Comparison of ENCODE assay signal across 20 cellular contexts in genomic region chr12:109822416-109822815, GRCh38. TPM values are rescaled to one million over a fixed set of nuclear protein-coding genes. Genes with fewer than 3 reads are reported as not detected.
A peak's percentile ranks its signal among the peaks of the same experiment; 100 is the strongest.
DNase-seq lines count a peak whose midpoint lies in the region; ATAC-seq, FAIRE-seq and TF ChIP-seq lines count a peak whose summit lies in the region.
"Had no signal": no experiment of that assay in that cellular context is flagged by ENCODE, and none has a peak within 500 bp of the region (broad histone marks: within the 10 kb centered on the region; RNA-seq: fewer than 3 reads in every experiment).

No MANE protein-coding gene starts in this region.

- H3K9ac ChIP-seq in HepG2 (ENCODE audit: insufficient read depth, low read depth, low read length) (peak overlapping the region; percentile 42; the same call in 1 of the 2 replicates), H1 (replicated peaks in 1 of 4; ENCODE audit: extremely low read depth in 1 of 4, low read depth in 3 of 4, low read length in 3 of 4) (peak overlapping the region in 1 of 4 experiments; percentile 28; a peak in 1 of 7 replicates)
- H3K9ac ChIP-seq: BLaER1, GM23248 had no signal

- H2BK5ac ChIP-seq in H1 (ENCODE audit: low read depth, low read length) = no peak overlapping the region

- H3K27ac Mint-ChIP-seq in activated CD8-positive, alpha-beta T cell treated with anti-CD3 and anti-CD28 coated beads, Interleukin-2, amount 10 ng/mL, durations not matched to agents 7 days and 5 days = no peak overlapping the region
- H3K27ac Mint-ChIP-seq: CD8-positive, alpha-beta T cell had no signal

- H3K4me1 Mint-ChIP-seq in activated CD8-positive, alpha-beta T cell treated with anti-CD3 and anti-CD28 coated beads, Interleukin-2, amount 10 ng/mL, durations not matched to agents 7 days and 5 days (ENCODE audit: low read depth) = peaks cover under 1% of the 10 kb centered on the region

- peak overlapping the region; percentile 5; the same call in 1 of the 2 replicates for H2BK20ac ChIP-seq in H1 (ENCODE audit: low read length)

- H3K4me2 ChIP-seq in HepG2 (ENCODE audit: low read depth, low read length) (peak overlapping the region; percentile 76), H1 (ENCODE audit: insufficient read depth in 1 of 2, low read depth in 2 of 2, low read length in 2 of 2) (no peak overlapping the region), osteoblast (ENCODE audit: insufficient read depth, low read length) (no peak overlapping the region)
- H3K4me2 ChIP-seq: BLaER1 had no signal

- no TSS peak for BruUV-seq in HepG2 (replicated peaks; lab: Mats Ljungman, UMichigan)

- TF ChIP-seq RAD21 in HepG2 (CRISPR knock-in tag; IDR thresholded peaks at IDR 0.05) (no peak), H1 (IDR thresholded peaks at IDR 0.05 in 1 of 2, conservative IDR thresholded peaks at IDR 0.05 in 1 of 2; ENCODE audit: low read depth in 2 of 2, low read length in 2 of 2) (no peak)

- H3K79me2 ChIP-seq in HepG2 (ENCODE audit: insufficient read depth, low read length) (no peaks in the 10 kb centered on the region), H1 (ENCODE audit: control insufficient read depth in 1 of 2, insufficient read depth in 2 of 2, low read length in 2 of 2) (no peaks in the 10 kb centered on the region), osteoblast (ENCODE audit: insufficient read depth, low read length) (no peaks in the 10 kb centered on the region)

- peak overlapping the region; percentile 12 for H3K4ac ChIP-seq in H1 (replicated peaks; ENCODE audit: insufficient read length, low read depth, low read length)

- H3K4me1 ChIP-seq in HepG2 (ENCODE audit: insufficient read depth, low read length) (peaks cover 76% of the 10 kb centered on the region), right lobe of liver (peaks cover 0 to 19% (median 8%) of the 10 kb centered on the region in 4 donors), H1 (replicated peaks in 1 of 4; ENCODE audit: control insufficient read depth in 3 of 4, insufficient read depth in 4 of 4, low read length in 3 of 4) (peaks cover 0 to 7% (median 4%) of the 10 kb centered on the region in 4 experiments; a peak in 5 of 7 replicates), osteoblast (ENCODE audit: insufficient read depth, low read length) (no peaks in the 10 kb centered on the region)

- no peak overlapping the region for H4K5ac ChIP-seq in H1 (ENCODE audit: insufficient read length, low read depth, low read length)

- no peaks in the 10 kb centered on the region for H3K79me1 ChIP-seq in H1 (ENCODE audit: low read depth, low read length)

- no peaks in the 10 kb centered on the region for H3K36me3 Mint-ChIP-seq in activated CD8-positive, alpha-beta T cell treated with anti-CD3 and anti-CD28 coated beads, Interleukin-2, amount 10 ng/mL, durations not matched to agents 7 days and 5 days (ENCODE audit: low read depth)
- H3K36me3 Mint-ChIP-seq: CD8-positive, alpha-beta T cell had no signal

- H3K27me3 Mint-ChIP-seq in activated CD8-positive, alpha-beta T cell treated with anti-CD3 and anti-CD28 coated beads, Interleukin-2, amount 10 ng/mL, durations not matched to agents 7 days and 5 days (ENCODE audit: low read depth) = no peaks in the 10 kb centered on the region

- no peaks in the 10 kb centered on the region for H4K20me1 ChIP-seq in HepG2 (ENCODE audit: insufficient read depth, low read length)
- H4K20me1 ChIP-seq in H1 (replicated peaks in 1 of 2; ENCODE audit: control insufficient read depth in 1 of 2, insufficient read depth in 2 of 2, low read length in 2 of 2) = no peaks in the 10 kb centered on the region
- H4K20me1 ChIP-seq in osteoblast (ENCODE audit: insufficient read depth, low read length) = peaks cover 10% of the 10 kb centered on the region
- H4K20me1 ChIP-seq: BLaER1 had no signal

- no peak overlapping the region for H4K91ac ChIP-seq in H1 (replicated peaks; ENCODE audit: insufficient read length, low read length)

- no peaks in the 10 kb centered on the region for H3K9me3 ChIP-seq in HepG2 (ENCODE audit: low read length)
- H3K9me3 ChIP-seq in right lobe of liver = no peaks in the 10 kb centered on the region
- no peaks in the 10 kb centered on the region for H3K9me3 ChIP-seq in H1 (ENCODE audit: insufficient read depth in 2 of 2, low read depth in 1 of 2, low read length in 1 of 2)
- no peaks in the 10 kb centered on the region for H3K9me3 ChIP-seq in osteoblast (ENCODE audit: low read depth, low read length)
- H3K9me3 ChIP-seq: BLaER1 had no signal

- H3K23me2 ChIP-seq in H1 (ENCODE audit: low read depth, low read length) = peaks cover 1% of the 10 kb centered on the region; the same call in 1 of the 2 replicates

- CTCF ChIA-PET in HepG2 (lab: Yijun Ruan, JAX; ENCODE audit: low intra/inter-chr PET ratio, low total read pairs) (no interaction called here), H1 (lab: Charles Lee; ENCODE audit: partially characterized antibody) (interaction anchor here (0.6 to 2.0 kb wide), 8 partner anchors 13 to 348 kb away, joined by 3 to 8 read pairs (median 3); no protein-coding TSS in a partner anchor)
- CTCF ChIA-PET in activated CD8-positive, alpha-beta T cell treated with anti-CD3 and anti-CD28 coated beads, Interleukin-2, amount 10 ng/mL, durations not matched to agents 7 days and 5 days (lab: Charles Lee) = no interaction called here

- H3K27me3 ChIP-seq in HepG2 (ENCODE audit: control insufficient read depth in 1 of 2, insufficient read depth in 2 of 2, low read length in 2 of 2) = no peaks in the 10 kb centered on the region
- H3K27me3 ChIP-seq in right lobe of liver = no peaks in the 10 kb centered on the region
- H3K27me3 ChIP-seq in H1 (replicated peaks in 1 of 4; ENCODE audit: control insufficient read depth in 3 of 4, extremely low read depth in 1 of 4, insufficient read depth in 3 of 4, low read length in 3 of 4) = no peaks in the 10 kb centered on the region
- H3K27me3 ChIP-seq in osteoblast (ENCODE audit: insufficient read depth, low read length) = no peaks in the 10 kb centered on the region
- H3K27me3 ChIP-seq: BLaER1 had no signal

- H2BK12ac ChIP-seq in H1 (ENCODE audit: low read depth, low read length) = 0 out of 2 replicates have a peak overlapping the region, but pooled peaks have one; percentile 11

- peak overlapping the region; percentile 31 for H3K27ac ChIP-seq in HepG2 (ENCODE audit: extremely low read length, insufficient read depth, low read length)
- peak overlapping the region in 1 of 3 donors; percentile 51 for H3K27ac ChIP-seq in right lobe of liver
- no peak overlapping the region for H3K27ac ChIP-seq in H1 (ENCODE audit: low read depth, low read length)
- H3K27ac ChIP-seq in osteoblast (ENCODE audit: low read depth, low read length) = no peak overlapping the region
- H3K27ac ChIP-seq: BLaER1, GM23248 had no signal

- FAIRE-seq in HepG2 (lab: Jason Lieb, UNC) = no peak
- no peak for FAIRE-seq in H1 (lab: Jason Lieb, UNC)
- FAIRE-seq: GM12878, RCC 7860 had no signal

- H3K4me3 Mint-ChIP-seq in activated CD8-positive, alpha-beta T cell treated with anti-CD3 and anti-CD28 coated beads, Interleukin-2, amount 10 ng/mL, durations not matched to agents 7 days and 5 days = no peak overlapping the region
- H3K4me3 Mint-ChIP-seq: CD8-positive, alpha-beta T cell had no signal

- no peak overlapping the region for H3K14ac ChIP-seq in H1 (ENCODE audit: insufficient read length)

- in situ Hi-C loops in HepG2 (cut with HindIII; ENCODE audit: extremely low pct_ligation_motif_present, low pct_unique_long_range_greater_than_20kb) = no loop called here

- H2AK5ac ChIP-seq in H1 (ENCODE audit: low read depth, low read length) = 0 out of 2 replicates have a peak overlapping the region, but pooled peaks have one; percentile 25

- POLR2A ChIA-PET in HepG2 (lab: Yijun Ruan, JAX) (no interaction called here), H1 (lab: Charles Lee; ENCODE audit: partially characterized antibody) (no interaction called here)
- POLR2A ChIA-PET in activated CD8-positive, alpha-beta T cell treated with anti-CD3 and anti-CD28 coated beads, Interleukin-2, amount 10 ng/mL, durations not matched to agents 7 days and 5 days (lab: Charles Lee) = no interaction called here

- H3K36me3 ChIP-seq in HepG2 (replicated peaks in 1 of 2; ENCODE audit: control insufficient read depth in 1 of 2, insufficient read depth in 2 of 2, low read length in 2 of 2) = no peaks in the 10 kb centered on the region
- no peaks in the 10 kb centered on the region for H3K36me3 ChIP-seq in right lobe of liver
- H3K36me3 ChIP-seq in H1 (ENCODE audit: control insufficient read depth in 2 of 4, insufficient read depth in 4 of 4, low read length in 3 of 4) = no peaks in the 10 kb centered on the region
- no peaks in the 10 kb centered on the region for H3K36me3 ChIP-seq in osteoblast (ENCODE audit: insufficient read depth, low read length)
- H3K36me3 ChIP-seq: BLaER1 had no signal

- TF ChIP-seq EP300 in HepG2 (IDR thresholded peaks at IDR 0.05; ENCODE audit: low read depth in 2 of 2, low read length in 2 of 2) (no peak), HepG2 (CRISPR knock-in tag; IDR thresholded peaks at IDR 0.05; ENCODE audit: borderline replicate concordance) (no peak), H1 (IDR thresholded peaks at IDR 0.05; ENCODE audit: borderline replicate concordance in 1 of 2, low read depth in 2 of 2, low read length in 2 of 2) (no peak)

- no peak overlapping the region for H3K23ac ChIP-seq in H1 (ENCODE audit: insufficient read length)

- intact Hi-C loops in HepG2 (cut with micrococcal nuclease; ENCODE audit: unreplicated experiment) = no loop called here
- intact Hi-C loops in right lobe of liver (cut with DNase I) = no loop called here

- H3K56ac ChIP-seq in H1 (replicated peaks; ENCODE audit: insufficient read length, low read depth, low read length) = no peak overlapping the region

- H3K4me3 ChIP-seq in HepG2 (replicated peaks in 1 of 3; ENCODE audit: insufficient read depth in 1 of 3, low read depth in 2 of 3, low read length in 3 of 3) = peak overlapping the region in 1 of 3 experiments; percentile 48; a peak in 3 of 6 replicates
- no peak overlapping the region for H3K4me3 ChIP-seq in right lobe of liver
- no peak overlapping the region for H3K4me3 ChIP-seq in H1 (ENCODE audit: extremely low read depth in 1 of 4, insufficient read depth in 2 of 4, low read depth in 3 of 4, low read length in 4 of 4)
- H3K4me3 ChIP-seq in osteoblast (ENCODE audit: insufficient read depth, low read length) = no peak overlapping the region
- H3K4me3 ChIP-seq: BLaER1, GM12878, GM23248 had no signal

- no peak overlapping the region for H2AFZ ChIP-seq in HepG2 (ENCODE audit: low read length)
- H2AFZ ChIP-seq in H1 (ENCODE audit: low read length) = no peak overlapping the region
- no peak overlapping the region for H2AFZ ChIP-seq in osteoblast (ENCODE audit: low read length)
- H2AFZ ChIP-seq: GM23248 had no signal

- DNase-seq in HepG2 (ENCODE audit: low spot score) (no peak), right lobe of liver (no peak), H1 (ENCODE audit: low read depth in 1 of 2, low spot score in 2 of 2) (no peak), osteoblast (ENCODE audit: insufficient read length, low spot score, missing footprints) (peak; percentile 66), amygdala (lab: John Stamatoyannopoulos, UW) (no peak), activated gamma-delta T cell treated with Interleukin-2 at 50 U/mL for 16 hours (no peak)
- DNase-seq in activated CD8-positive, alpha-beta T cell treated with anti-CD3 and anti-CD28 coated beads, Interleukin-2, amount 10 ng/mL, durations not matched to agents 7 days and 5 days = no peak
- DNase-seq: 8988T; CD8-positive, alpha-beta T cell; GDM1; GM23248; KG1; NCI-H1092; NCI-H2081; NCI-H510A treated with DMSO at 0.1 percent for 48 hours; SHP77 treated with DMSO at 0.1 percent for 48 hours had no signal

- no peak overlapping the region for H4K8ac ChIP-seq in H1 (ENCODE audit: extremely low read depth, insufficient read depth, low read length)

- H3K18ac ChIP-seq in H1 (ENCODE audit: extremely low read depth, low read length) = no peak overlapping the region

- no peak; the same call in 2 of the 3 replicates for ATAC-seq in HepG2
- no peak for ATAC-seq in right lobe of liver
- no peak for ATAC-seq in activated CD8-positive, alpha-beta T cell treated with anti-CD3 and anti-CD28 coated beads, Interleukin-2, amount 10 ng/mL, durations not matched to agents 7 days and 5 days
- ATAC-seq in GM21619 (IDR thresholded peaks at IDR 0.05; ENCODE audit: unreplicated experiment) = no peak
- ATAC-seq: CD8-positive, alpha-beta T cell; GM12878 had no signal

- H3K9me3 Mint-ChIP-seq in activated CD8-positive, alpha-beta T cell treated with anti-CD3 and anti-CD28 coated beads, Interleukin-2, amount 10 ng/mL, durations not matched to agents 7 days and 5 days (ENCODE audit: insufficient read depth) = no peaks in the 10 kb centered on the region
- H3K9me3 Mint-ChIP-seq: CD8-positive, alpha-beta T cell had no signal

- TF ChIP-seq POLR2A in HepG2 (IDR thresholded peaks at IDR 0.05; ENCODE audit: insufficient read depth in 1 of 2, low read depth in 2 of 2, low read length in 2 of 2) (no peak), right lobe of liver (IDR thresholded peaks at IDR 0.05) (no peak), H1 (IDR thresholded peaks at IDR 0.05; ENCODE audit: control extremely low read depth in 1 of 2, low read depth in 2 of 2, low read length in 2 of 2) (no peak)

- H2BK120ac ChIP-seq in H1 (replicated peaks; ENCODE audit: low read depth, low read length) = no peak overlapping the region

- H2BK15ac ChIP-seq in H1 (ENCODE audit: low read length) = 0 out of 2 replicates have a peak overlapping the region, but pooled peaks have one; percentile 25

- TF ChIP-seq CTCF in HepG2 (CRISPR knock-in tag; IDR thresholded peaks at IDR 0.05) = no peak
- no peak for TF ChIP-seq CTCF in right lobe of liver (IDR thresholded peaks at IDR 0.05)
- TF ChIP-seq CTCF in H1 (IDR thresholded peaks at IDR 0.05; ENCODE audit: control extremely low read depth in 1 of 3, insufficient read depth in 1 of 3, low read depth in 1 of 3, low read length in 3 of 3) = no peak
- no peak for TF ChIP-seq CTCF in osteoblast (IDR thresholded peaks at IDR 0.05; ENCODE audit: extremely low read depth, low read depth, low read length)

- 32% methylated on average over 7 of the region's 7 CpGs for WGBS in HepG2 (ENCODE audit: low lambda C conversion rate)
- 67% methylated on average over 2 of the region's 7 CpGs for WGBS in right lobe of liver (ENCODE audit: insufficient coverage, low coverage, low lambda C conversion rate, missing lambda C conversion rate)
- 86% methylated on average over 7 of the region's 7 CpGs; no CpG with 5 or more reads in 1 of the 2 experiments for WGBS in H1 (ENCODE audit: extremely low coverage in 1 of 2, insufficient coverage in 1 of 2, insufficient read length in 1 of 2, insufficient replicate concordance in 2 of 2, low coverage in 1 of 2, low lambda C conversion rate in 2 of 2, missing lambda C conversion rate in 1 of 2), 2 experiments

RNA-seq across cellular contexts. Expression of gene TRPV4, which starts 10.8 kb away (rescaled TPM):
- 0.35 and 0.66 TPM in 2 replicates for total RNA-seq in HepG2 (2016; rRNA removed; fragmentation: Illumina TruSeq; extraction: Trizol)
- total RNA-seq in HepG2 (2016; cell fraction: cytosol; rRNA removed; fragmentation: Illumina TruSeq; extraction: Trizol; ENCODE audit: low read depth) = 0.20 and 0.35 TPM in 2 replicates
- 0.45 and 0.93 TPM in 2 replicates for total RNA-seq in HepG2 (2016; cell fraction: insoluble cytoplasmic fraction; rRNA removed; fragmentation: Illumina TruSeq; extraction: Trizol)
- total RNA-seq in HepG2 (2016; cell fraction: membrane; rRNA removed; fragmentation: Illumina TruSeq; extraction: Trizol) = 0.83 and 1.0 TPM in 2 replicates
- 0.75 and 1.1 TPM in 2 replicates for total RNA-seq in HepG2 (2016; cell fraction: nucleus; rRNA removed; fragmentation: Illumina TruSeq; extraction: Trizol)
- polyA plus RNA-seq in HepG2 (2011; rRNA removed) = 4.7 and 5.6 TPM in 2 replicates
- polyA plus RNA-seq in HepG2 (2011; cell fraction: cytosol; rRNA removed) = 3.1 and 4.5 TPM in 2 replicates
- polyA plus RNA-seq in HepG2 (2011; cell fraction: nucleus; rRNA removed) = 7.9 and 11.8 TPM in 2 replicates
- 0.68 and 1.3 TPM in 2 replicates for polyA plus RNA-seq in HepG2 (2012)
- polyA plus RNA-seq in HepG2 (2016; cell fraction: cytosol; fragmentation: Illumina TruSeq; extraction: Trizol; ENCODE audit: low read depth) = 0.67 and 0.84 TPM in 2 replicates
- polyA plus RNA-seq in HepG2 (2016; cell fraction: insoluble cytoplasmic fraction; fragmentation: Illumina TruSeq; extraction: Trizol; ENCODE audit: low read depth) = 0.52 and 0.71 TPM in 2 replicates
- polyA plus RNA-seq in HepG2 (2016; cell fraction: membrane; fragmentation: Illumina TruSeq; extraction: Trizol; ENCODE audit: low read depth) = 1.1 and 1.2 TPM in 2 replicates
- polyA plus RNA-seq in HepG2 (2016; cell fraction: nucleus; fragmentation: Illumina TruSeq; extraction: Trizol; ENCODE audit: insufficient read depth, low read depth) = 2.0 and 2.5 TPM in 2 replicates
- 13.9 TPM in 1 of 2 replicates, not detected in the other for polyA minus RNA-seq in HepG2 (2011; rRNA and poly(A)+ RNA removed; ENCODE audit: low replicate concordance)
- 3.2 and 3.3 TPM in 2 replicates for polyA minus RNA-seq in HepG2 (2011; cell fraction: cytosol; rRNA and poly(A)+ RNA removed)
- polyA minus RNA-seq in HepG2 (2011; cell fraction: nucleus; rRNA and poly(A)+ RNA removed) = 4.0 and 4.6 TPM in 2 replicates
- total RNA-seq in right lobe of liver = 10 to 100 TPM in 1 of 6 experiments, 1 to 10 TPM in 5; 5.3 to 10.3 (median 6.7) TPM
- 2.1 and 2.5 TPM in 2 replicates for total RNA-seq in H1 (2021; fragmentation: NEBNext Ultra II Directional; extraction: Animal tissue kit (Norgen Biotek cat#: 25700))
- polyA plus RNA-seq in H1 (2011; rRNA removed) = 6.2 and 6.4 TPM in 2 replicates
- 3.3 TPM for polyA plus RNA-seq in H1 (2011; cell fraction: cytosol; rRNA removed)
- polyA plus RNA-seq in H1 (2011; cell fraction: nucleus; rRNA removed) = 7.3 TPM
- 1.8 to 3.5 TPM (median 2.6 TPM) in 4 replicates for polyA plus RNA-seq in H1 (2012, experiment 1 of 2)
- polyA plus RNA-seq in H1 (2012, experiment 2 of 2) = 2.1 TPM
- polyA plus RNA-seq in H1 (2013, experiment 1 of 2) = 3.2 TPM
- 3.2 TPM for polyA plus RNA-seq in H1 (2013, experiment 2 of 2)
- 6.7 and 9.3 TPM in 2 replicates for polyA minus RNA-seq in H1 (2011; rRNA and poly(A)+ RNA removed)
- 2.4 TPM for polyA minus RNA-seq in H1 (2011; cell fraction: cytosol; rRNA and poly(A)+ RNA removed)
- 4.8 TPM for polyA minus RNA-seq in H1 (2011; cell fraction: nucleus; rRNA and poly(A)+ RNA removed)
- 3.2 and 5.8 TPM in 2 replicates for total RNA-seq in osteoblast
- total RNA-seq in activated CD8-positive, alpha-beta T cell treated with anti-CD3 and anti-CD28 coated beads, Interleukin-2, amount 10 ng/mL, durations not matched to agents 7 days and 5 days = not detected
- total RNA-seq: CD8-positive, alpha-beta T cell; GM12878 had no signal
- polyA plus RNA-seq: GM12878 had no signal

RNA-seq across cellular contexts. Expression of gene GLTP, which starts 57.9 kb away (rescaled TPM):
- total RNA-seq in HepG2 (2016; rRNA removed; fragmentation: Illumina TruSeq; extraction: Trizol) (12.9 and 13.0 TPM in 2 replicates), right lobe of liver (10 to 100 TPM in 5 of 6 experiments, 1 to 10 TPM in 1; 9.8 to 20.8 (median 13.6) TPM), osteoblast (50.3 and 50.7 TPM in 2 replicates)
- total RNA-seq in HepG2 (2016; cell fraction: cytosol; rRNA removed; fragmentation: Illumina TruSeq; extraction: Trizol; ENCODE audit: low read depth) = 14.4 and 15.2 TPM in 2 replicates
- total RNA-seq in HepG2 (2016; cell fraction: insoluble cytoplasmic fraction; rRNA removed; fragmentation: Illumina TruSeq; extraction: Trizol) = 12.4 and 12.7 TPM in 2 replicates
- 34.8 and 35.0 TPM in 2 replicates for total RNA-seq in HepG2 (2016; cell fraction: membrane; rRNA removed; fragmentation: Illumina TruSeq; extraction: Trizol)
- 4.4 and 5.2 TPM in 2 replicates for total RNA-seq in HepG2 (2016; cell fraction: nucleus; rRNA removed; fragmentation: Illumina TruSeq; extraction: Trizol)
- polyA plus RNA-seq in HepG2 (2011; rRNA removed) (10.7 and 11.5 TPM in 2 replicates), H1 (2011; rRNA removed) (9.8 and 10.0 TPM in 2 replicates)
- polyA plus RNA-seq in HepG2 (2011; cell fraction: cytosol; rRNA removed) = 10.9 and 11.5 TPM in 2 replicates
- 3.4 and 4.3 TPM in 2 replicates for polyA plus RNA-seq in HepG2 (2011; cell fraction: nucleus; rRNA removed)
- polyA plus RNA-seq in HepG2 (2012) = 12.3 and 13.7 TPM in 2 replicates
- polyA plus RNA-seq in HepG2 (2016; cell fraction: cytosol; fragmentation: Illumina TruSeq; extraction: Trizol; ENCODE audit: low read depth) = 20.7 and 21.8 TPM in 2 replicates
- polyA plus RNA-seq in HepG2 (2016; cell fraction: insoluble cytoplasmic fraction; fragmentation: Illumina TruSeq; extraction: Trizol; ENCODE audit: low read depth) = 17.9 TPM in 2 replicates
- 36.8 and 38.1 TPM in 2 replicates for polyA plus RNA-seq in HepG2 (2016; cell fraction: membrane; fragmentation: Illumina TruSeq; extraction: Trizol; ENCODE audit: low read depth)
- polyA plus RNA-seq in HepG2 (2016; cell fraction: nucleus; fragmentation: Illumina TruSeq; extraction: Trizol; ENCODE audit: insufficient read depth, low read depth) = 10.2 and 10.4 TPM in 2 replicates
- polyA minus RNA-seq in HepG2 (2011; rRNA and poly(A)+ RNA removed; ENCODE audit: low replicate concordance) = 25.4 and 50.4 TPM in 2 replicates
- polyA minus RNA-seq in HepG2 (2011; cell fraction: cytosol; rRNA and poly(A)+ RNA removed) = 16.7 and 19.5 TPM in 2 replicates
- 2.4 and 3.9 TPM in 2 replicates for polyA minus RNA-seq in HepG2 (2011; cell fraction: nucleus; rRNA and poly(A)+ RNA removed)
- 24.4 and 26.1 TPM in 2 replicates for total RNA-seq in H1 (2021; fragmentation: NEBNext Ultra II Directional; extraction: Animal tissue kit (Norgen Biotek cat#: 25700))
- 12.2 TPM for polyA plus RNA-seq in H1 (2011; cell fraction: cytosol; rRNA removed)
- 8.2 TPM for polyA plus RNA-seq in H1 (2011; cell fraction: nucleus; rRNA removed)
- 15.6 to 22.3 TPM (median 17.5 TPM) in 4 replicates for polyA plus RNA-seq in H1 (2012, experiment 1 of 2)
- polyA plus RNA-seq in H1 (2012, experiment 2 of 2) = 14.4 TPM
- polyA plus RNA-seq in H1 (2013, experiment 1 of 2) = 31.7 TPM
- 35.2 TPM for polyA plus RNA-seq in H1 (2013, experiment 2 of 2)
- 18.8 and 24.0 TPM in 2 replicates for polyA minus RNA-seq in H1 (2011; rRNA and poly(A)+ RNA removed)
- 18.6 TPM for polyA minus RNA-seq in H1 (2011; cell fraction: cytosol; rRNA and poly(A)+ RNA removed)
- 4.0 TPM for polyA minus RNA-seq in H1 (2011; cell fraction: nucleus; rRNA and poly(A)+ RNA removed)
- 10 to 100 TPM; 19.9 to 20.9 TPM for total RNA-seq in activated CD8-positive, alpha-beta T cell treated with anti-CD3 and anti-CD28 coated beads, Interleukin-2, amount 10 ng/mL, durations not matched to agents 7 days and 5 days

Comparison
In these comparisons a context has a peak if more than half of its experiments do, and no peak if none do; other contexts are left out.
1. Of the 41 proteins assayed by ChIP-seq in both HepG2 and H1: peak only in HepG2: TAF1; only in H1: none; in both: none; in neither: 40.